In genomic region chr14:50045039-50045711, GRCh38 we compare ENCODE assay signal across 8 cellular contexts.
A peak's percentile ranks its signal among the peaks of the same experiment; 100 is the strongest.
DNase-seq lines count a peak whose midpoint lies in the region; ATAC-seq and TF ChIP-seq lines count a peak whose summit lies in the region.

No MANE protein-coding gene starts in this region.

- CTCF ChIA-PET in Calu3 (lab: Charles Lee) = interaction anchor here (0.6 to 1.3 kb wide), 6 partner anchors 17 to 425 kb away, joined by 3 to 4 read pairs (median 4); partner anchors contain the start of gene NEMF
- CTCF ChIA-PET in activated CD8-positive, alpha-beta T cell treated with anti-CD3 and anti-CD28 coated beads for 36 hours (lab: Charles Lee) = interaction anchor here (0.8 to 2.3 kb wide), 8 partner anchors 15 to 183 kb away, joined by 3 to 8 read pairs (median 4); no protein-coding TSS in a partner anchor

- peaks cover 7% of the 10 kb centered on the region for H3K9me3 Mint-ChIP-seq in Calu3 (ENCODE audit: low read depth, unreplicated experiment)
- peaks cover 9% of the 10 kb centered on the region for H3K9me3 Mint-ChIP-seq in activated CD8-positive, alpha-beta T cell treated with anti-CD3 and anti-CD28 coated beads for 36 hours

- H3K9me3 ChIP-seq in psoas muscle = no peaks in the 10 kb centered on the region

- peak overlapping the region; percentile 56 for H3K27ac ChIP-seq in psoas muscle

- ATAC-seq in GM21528 (IDR thresholded peaks at IDR 0.05; ENCODE audit: low FRiP score, unreplicated experiment) (peak; percentile 69), psoas muscle (peak; percentile 72 to 80 (median 77)), GM19328 (IDR thresholded peaks at IDR 0.05; ENCODE audit: unreplicated experiment) (no peak)
- ATAC-seq in activated CD8-positive, alpha-beta T cell treated with anti-CD3 and anti-CD28 coated beads for 36 hours = peak; percentile 85

- H3K36me3 Mint-ChIP-seq in Calu3 (ENCODE audit: insufficient read depth, unreplicated experiment) = peaks cover 12% of the 10 kb centered on the region
- peaks cover 23% of the 10 kb centered on the region for H3K36me3 Mint-ChIP-seq in activated CD8-positive, alpha-beta T cell treated with anti-CD3 and anti-CD28 coated beads for 36 hours (ENCODE audit: low read depth)

- H3K4me1 Mint-ChIP-seq in Calu3 (ENCODE audit: low read depth, unreplicated experiment) = peaks cover 58% of the 10 kb centered on the region
- peaks cover 61% of the 10 kb centered on the region for H3K4me1 Mint-ChIP-seq in activated CD8-positive, alpha-beta T cell treated with anti-CD3 and anti-CD28 coated beads for 36 hours (ENCODE audit: low read depth)

- peak overlapping the region; percentile 15 for H3K4me3 Mint-ChIP-seq in Calu3 (ENCODE audit: low read depth, unreplicated experiment)
- H3K4me3 Mint-ChIP-seq in activated CD8-positive, alpha-beta T cell treated with anti-CD3 and anti-CD28 coated beads for 36 hours = peak overlapping the region; percentile 2

- no peak for TF ChIP-seq CTCF in Calu3 (IDR thresholded peaks at IDR 0.05; ENCODE audit: unreplicated experiment)
- TF ChIP-seq CTCF in activated CD8-positive, alpha-beta T cell treated with anti-CD3 and anti-CD28 coated beads for 36 hours (IDR thresholded peaks at IDR 0.05) = no peak
- no peak for TF ChIP-seq CTCF in psoas muscle (IDR thresholded peaks at IDR 0.05)

- H3K4me1 ChIP-seq in psoas muscle = no peaks in the 10 kb centered on the region

- peak overlapping the region; percentile 86 for H3K27ac Mint-ChIP-seq in Calu3 (ENCODE audit: unreplicated experiment)
- peak overlapping the region; percentile 87 for H3K27ac Mint-ChIP-seq in activated CD8-positive, alpha-beta T cell treated with anti-CD3 and anti-CD28 coated beads for 36 hours

- H3K36me3 ChIP-seq in psoas muscle (ENCODE audit: insufficient read depth in 1 of 2, low read depth in 1 of 2) = no peaks in the 10 kb centered on the region

- no peak overlapping the region for H3K4me3 ChIP-seq in psoas muscle

- H3K27me3 Mint-ChIP-seq in Calu3 (ENCODE audit: unreplicated experiment) = no peaks in the 10 kb centered on the region
- H3K27me3 Mint-ChIP-seq in activated CD8-positive, alpha-beta T cell treated with anti-CD3 and anti-CD28 coated beads for 36 hours = no peaks in the 10 kb centered on the region

- intact Hi-C loops in Calu3 (cut with micrococcal nuclease; ENCODE audit: unreplicated experiment) (loop anchor here (2.0 to 5.0 kb wide), 2 partner anchors 33 to 44 kb away; no protein-coding TSS in a partner anchor), psoas muscle (cut with DNase I) (no loop called here)
- intact Hi-C loops in activated CD8-positive, alpha-beta T cell treated with anti-CD3 and anti-CD28 coated beads for 36 hours (cut with micrococcal nuclease) = loop anchor here (2.0 kb wide), 1 partner anchor 16 kb away; no protein-coding TSS in a partner anchor

- DNase-seq in Calu3 = peak; percentile 78
- peak; percentile 77 to 89 for DNase-seq in Kasumi-1 (lab: John Stamatoyannopoulos, UW)
- DNase-seq in activated CD8-positive, alpha-beta T cell treated with anti-CD3 and anti-CD28 coated beads for 36 hours = peak; percentile 91
- DNase-seq in erythroblast (lab: John Stamatoyannopoulos, UW) = peak; percentile 53 to 63
- DNase-seq in psoas muscle = peak; percentile 78 to 82
- no peak for DNase-seq in NCI-H1048 (lab: John Stamatoyannopoulos, UW)

- 24 to 44% (median 34%) methylated on average over 8 of the region's 8 CpGs for WGBS in psoas muscle, 3 donors

- POLR2A ChIA-PET in activated CD8-positive, alpha-beta T cell treated with anti-CD3 and anti-CD28 coated beads for 36 hours (lab: Charles Lee) = interaction anchor here (0.6 to 3.6 kb wide), 12 partner anchors 8 to 182 kb away, joined by 3 to 47 read pairs (median 4); no protein-coding TSS in a partner anchor

- H3K27me3 ChIP-seq in psoas muscle (ENCODE audit: insufficient read depth in 3 of 3, low read length in 2 of 3) = no peaks in the 10 kb centered on the region

- TF ChIP-seq POLR2A in erythroblast (IDR thresholded peaks at IDR 0.05; ENCODE audit: low read length) = no peak

- no TSS peak for BruUV-seq in Calu3 (replicated peaks; lab: Mats Ljungman, UMichigan)

Comparison
In these comparisons a context has a peak if more than half of its experiments do, and no peak if none do; other contexts are left out.
1. intact Hi-C loops: an anchor here in Calu3 (2.0 to 5.0 kb wide) and activated CD8-positive, alpha-beta T cell treated with anti-CD3 and anti-CD28 coated beads for 36 hours (2.0 kb wide); none called in psoas muscle.